1 cellular context compared by ENCODE assay signal in genomic region chr2:233358864-233359386, GRCh38.
TF ChIP-seq lines count a peak whose summit lies in the region.

No MANE protein-coding gene starts in this region.

TF ChIP-seq in SK-N-SH treated with all-trans-retinoic acid at 6 μM for 48 hours, 23 proteins besides CTCF, POLR2A, EP300 and RAD21:
- TF ChIP-seq ZNF70 (CRISPR knock-in tag; IDR thresholded peaks at IDR 0.05) = no peak
- TF ChIP-seq ZNF8 (CRISPR knock-in tag; IDR thresholded peaks at IDR 0.05) = no peak
